9 cellular contexts compared by ENCODE assay signal in genomic region chr1:94105957-94106529, GRCh38. TPM values are rescaled to one million over a fixed set of nuclear protein-coding genes. Genes with fewer than 3 reads are reported as not detected.
A peak's percentile ranks its signal among the peaks of the same experiment; 100 is the strongest.
DNase-seq lines count a peak whose midpoint lies in the region; ATAC-seq, FAIRE-seq and TF ChIP-seq lines count a peak whose summit lies in the region.
"Had no signal": no experiment of that assay in that cellular context is flagged by ENCODE, and none has a peak within 500 bp of the region (broad histone marks: within the 10 kb centered on the region; RNA-seq: fewer than 3 reads in every experiment).

No MANE protein-coding gene starts in this region.

- DNase-seq in Right ventricle myocardium superior: no peak
- no peak for DNase-seq in right atrium auricular region (ENCODE audit: low spot score)
- no peak for DNase-seq in H1 (ENCODE audit: low read depth in 1 of 2, low spot score in 2 of 2)
- no peak for DNase-seq in type B pancreatic cell (ENCODE audit: extremely low spot score, unreplicated experiment)
- DNase-seq in hepatic stellate cell (ENCODE audit: low spot score): no peak
- no peak for DNase-seq in NCI-H2107 treated with DMSO at 0.1 percent for 48 hours (lab: John Stamatoyannopoulos, UW; ENCODE audit: unreplicated experiment)

- H3K36me3 ChIP-seq in right atrium auricular region (no peaks in the 10 kb centered on the region), HUES48 (ENCODE audit: control insufficient read depth, insufficient read depth, low read length) (no peaks in the 10 kb centered on the region), H1 (ENCODE audit: control insufficient read depth in 2 of 4, insufficient read depth in 4 of 4, low read length in 3 of 4) (no peaks in the 10 kb centered on the region)
- H3K36me3 ChIP-seq: Peyer's patch had no signal

- peak overlapping the region; percentile 68; the same call in 1 of the 2 replicates for H2BK12ac ChIP-seq in H1 (ENCODE audit: low read depth, low read length)

- no peaks in the 10 kb centered on the region for H3K27me3 Mint-ChIP-seq in type B pancreatic cell

- POLR2A ChIA-PET in H1 (lab: Charles Lee; ENCODE audit: partially characterized antibody): no interaction called here

- H3K4me3 Mint-ChIP-seq in type B pancreatic cell: peak overlapping the region; percentile 52

- H3K23ac ChIP-seq in H1 (ENCODE audit: insufficient read length): no peak overlapping the region

- H3K9ac ChIP-seq in HUES48 (ENCODE audit: low read depth, low read length) (no peak overlapping the region), H1 (replicated peaks in 1 of 4; ENCODE audit: extremely low read depth in 1 of 4, low read depth in 3 of 4, low read length in 3 of 4) (no peak overlapping the region)

- no peak overlapping the region for H4K91ac ChIP-seq in H1 (replicated peaks; ENCODE audit: insufficient read length, low read length)

- H3K27ac ChIP-seq in right atrium auricular region (no peak overlapping the region), HUES48 (ENCODE audit: low read depth, low read length) (peak overlapping the region; percentile 78), H1 (ENCODE audit: low read depth, low read length) (no peak overlapping the region)
- H3K27ac ChIP-seq: Peyer's patch had no signal

- H3K14ac ChIP-seq in H1 (ENCODE audit: insufficient read length): no peak overlapping the region

- H2BK15ac ChIP-seq in H1 (ENCODE audit: low read length): no peak overlapping the region

- H3K9me3 Mint-ChIP-seq in type B pancreatic cell: no peaks in the 10 kb centered on the region

- H3K27me3 ChIP-seq in right atrium auricular region: no peaks in the 10 kb centered on the region
- peaks cover 5% of the 10 kb centered on the region for H3K27me3 ChIP-seq in HUES48 (ENCODE audit: control insufficient read depth, insufficient read depth, low read length)
- H3K27me3 ChIP-seq in H1 (replicated peaks in 1 of 4; ENCODE audit: control insufficient read depth in 3 of 4, extremely low read depth in 1 of 4, insufficient read depth in 3 of 4, low read length in 3 of 4): peaks cover 0 to 5% (median 2%) of the 10 kb centered on the region in 4 experiments; a peak in 3 of 7 replicates
- H3K27me3 ChIP-seq: Peyer's patch had no signal

- CTCF ChIA-PET in H1 (lab: Charles Lee; ENCODE audit: partially characterized antibody): interaction anchor here (1.5 to 4.1 kb wide), 2 partner anchors 44 to 229 kb away, joined by 3 to 20 read pairs; no protein-coding TSS in a partner anchor

- FAIRE-seq in H1 (lab: Jason Lieb, UNC): no peak

- WGBS in H1 (ENCODE audit: extremely low coverage in 1 of 2, insufficient coverage in 1 of 2, insufficient read length in 1 of 2, insufficient replicate concordance in 2 of 2, low coverage in 1 of 2, low lambda C conversion rate in 2 of 2, missing lambda C conversion rate in 1 of 2), 2 experiments: 82% methylated on average over 9 of the region's 9 CpGs; no CpG with 5 or more reads in 1 of the 2 experiments

- H3K4me2 ChIP-seq in H1 (ENCODE audit: insufficient read depth in 1 of 2, low read depth in 2 of 2, low read length in 2 of 2): peak overlapping the region in 1 of 2 experiments; percentile 50; a peak in 1 of 4 replicates

- peak overlapping the region; percentile 52; the same call in 1 of the 2 replicates for H2AFZ ChIP-seq in H1 (ENCODE audit: low read length)

- H3K36me3 Mint-ChIP-seq in type B pancreatic cell: no peaks in the 10 kb centered on the region

- no peak for TF ChIP-seq POLR2A in H1 (IDR thresholded peaks at IDR 0.05; ENCODE audit: control extremely low read depth in 1 of 2, low read depth in 2 of 2, low read length in 2 of 2)

- H3K4me1 ChIP-seq in right atrium auricular region (no peaks in the 10 kb centered on the region), HUES48 (ENCODE audit: control insufficient read depth, insufficient read depth, low read length) (peaks cover 13% of the 10 kb centered on the region), H1 (replicated peaks in 1 of 4; ENCODE audit: control insufficient read depth in 3 of 4, insufficient read depth in 4 of 4, low read length in 3 of 4) (peaks cover 0 to 13% (median 7%) of the 10 kb centered on the region in 4 experiments; a peak in 6 of 7 replicates)
- H3K4me1 ChIP-seq: Peyer's patch had no signal

- H3K56ac ChIP-seq in H1 (replicated peaks; ENCODE audit: insufficient read length, low read depth, low read length): no peak overlapping the region

- no peak overlapping the region for H4K5ac ChIP-seq in H1 (ENCODE audit: insufficient read length, low read depth, low read length)

- no peak overlapping the region for H4K8ac ChIP-seq in H1 (ENCODE audit: extremely low read depth, insufficient read depth, low read length)

- peak overlapping the region; percentile 36 for H3K18ac ChIP-seq in H1 (ENCODE audit: extremely low read depth, low read length)

- ATAC-seq in Right ventricle myocardium superior (ENCODE audit: poor library complexity): peak; percentile 18
- ATAC-seq in HG02981 (IDR thresholded peaks at IDR 0.05; ENCODE audit: unreplicated experiment): no peak

- no peak for TF ChIP-seq RAD21 in H1 (IDR thresholded peaks at IDR 0.05 in 1 of 2, conservative IDR thresholded peaks at IDR 0.05 in 1 of 2; ENCODE audit: low read depth in 2 of 2, low read length in 2 of 2)

- H2BK20ac ChIP-seq in H1 (ENCODE audit: low read length): no peak overlapping the region; the same call in 1 of the 2 replicates

- intact Hi-C loops in Right ventricle myocardium superior (cut with DNase I): no loop called here

- no peaks in the 10 kb centered on the region for H4K20me1 ChIP-seq in H1 (replicated peaks in 1 of 2; ENCODE audit: control insufficient read depth in 1 of 2, insufficient read depth in 2 of 2, low read length in 2 of 2)

- peaks cover 51% of the 10 kb centered on the region for H3K4me1 Mint-ChIP-seq in type B pancreatic cell (ENCODE audit: unreplicated experiment)

- no peaks in the 10 kb centered on the region for H3K79me1 ChIP-seq in H1 (ENCODE audit: low read depth, low read length)

- H3K4ac ChIP-seq in H1 (replicated peaks; ENCODE audit: insufficient read length, low read depth, low read length): no peak overlapping the region

- no peak overlapping the region for H2BK120ac ChIP-seq in H1 (replicated peaks; ENCODE audit: low read depth, low read length)

- H3K79me2 ChIP-seq in H1 (ENCODE audit: control insufficient read depth in 1 of 2, insufficient read depth in 2 of 2, low read length in 2 of 2): no peaks in the 10 kb centered on the region

- H3K9me3 ChIP-seq in right atrium auricular region: no peaks in the 10 kb centered on the region
- no peaks in the 10 kb centered on the region for H3K9me3 ChIP-seq in HUES48 (ENCODE audit: control insufficient read depth, insufficient read depth, low read length)
- H3K9me3 ChIP-seq in H1 (ENCODE audit: insufficient read depth in 2 of 2, low read depth in 1 of 2, low read length in 1 of 2): no peaks in the 10 kb centered on the region
- H3K9me3 ChIP-seq: Peyer's patch had no signal

- H3K4me3 ChIP-seq in right atrium auricular region (no peak overlapping the region), HUES48 (ENCODE audit: low read depth, low read length) (no peak overlapping the region), H1 (ENCODE audit: extremely low read depth in 1 of 4, insufficient read depth in 2 of 4, low read depth in 3 of 4, low read length in 4 of 4) (peak overlapping the region in 1 of 4 experiments; percentile 14; a peak in 1 of 8 replicates)
- H3K4me3 ChIP-seq: Peyer's patch had no signal

- peak overlapping the region; percentile 96 for H3K27ac Mint-ChIP-seq in type B pancreatic cell

- no peak for TF ChIP-seq EP300 in H1 (IDR thresholded peaks at IDR 0.05; ENCODE audit: borderline replicate concordance in 1 of 2, low read depth in 2 of 2, low read length in 2 of 2)

- H3K23me2 ChIP-seq in H1 (ENCODE audit: low read depth, low read length): peaks cover 2% of the 10 kb centered on the region; the same call in 1 of the 2 replicates

- no peak overlapping the region for H2BK5ac ChIP-seq in H1 (ENCODE audit: low read depth, low read length)

- H2AK5ac ChIP-seq in H1 (ENCODE audit: low read depth, low read length): no peak overlapping the region

- TF ChIP-seq CTCF in right atrium auricular region (IDR thresholded peaks at IDR 0.05) (no peak), H1 (IDR thresholded peaks at IDR 0.05; ENCODE audit: control extremely low read depth in 1 of 3, insufficient read depth in 1 of 3, low read depth in 1 of 3, low read length in 3 of 3) (no peak), type B pancreatic cell (conservative IDR thresholded peaks at IDR 0.05) (no peak)

TF ChIP-seq in H1, 55 proteins besides CTCF, POLR2A, EP300 and RAD21:
- TF ChIP-seq KDM1A (IDR thresholded peaks at IDR 0.05; ENCODE audit: borderline replicate concordance, low read length): no peak
- no peak for TF ChIP-seq RXRA (IDR thresholded peaks at IDR 0.05; ENCODE audit: insufficient read depth, low read depth, low read length)
- TF ChIP-seq EZH2 (IDR thresholded peaks at IDR 0.05; ENCODE audit: low read depth, low read length, severe bottlenecking): no peak
- no peak for TF ChIP-seq ATF3 (IDR thresholded peaks at IDR 0.05; ENCODE audit: insufficient read depth, low read depth, low read length)
- no peak for TF ChIP-seq E2F6 (IDR thresholded peaks at IDR 0.05)
TF ChIP-seq in H1: peak in this region for 0.

RNA-seq across cellular contexts. Expression of gene ABCA4, which starts 14.9 kb away (rescaled TPM):
- total RNA-seq in Right ventricle myocardium superior: 0.08 TPM
- total RNA-seq in right atrium auricular region: under 1 TPM in 1 of 2 donors, not detected in 1; 0.51 TPM
- total RNA-seq in H1 (2021; fragmentation: NEBNext Ultra II Directional; extraction: Animal tissue kit (Norgen Biotek cat#: 25700)): not detected in 2 replicates
- 0.06 TPM in 2 replicates for polyA plus RNA-seq in H1 (2011; rRNA removed)
- 0.06 TPM for polyA plus RNA-seq in H1 (2011; cell fraction: cytosol; rRNA removed)
- polyA plus RNA-seq in H1 (2011; cell fraction: nucleus; rRNA removed): 0.50 TPM
- polyA plus RNA-seq in H1 (2012, experiment 1 of 2): 0.12 to 0.62 TPM (median 0.24 TPM) in 4 replicates
- not detected for polyA plus RNA-seq in H1 (2012, experiment 2 of 2)
- 0.06 TPM for polyA plus RNA-seq in H1 (2013, experiment 1 of 2)
- polyA plus RNA-seq in H1 (2013, experiment 2 of 2): 0.07 TPM
- polyA minus RNA-seq in H1 (2011; rRNA and poly(A)+ RNA removed): 0.02 and 0.03 TPM in 2 replicates
- polyA minus RNA-seq in H1 (2011; cell fraction: cytosol; rRNA and poly(A)+ RNA removed): not detected
- polyA minus RNA-seq in H1 (2011; cell fraction: nucleus; rRNA and poly(A)+ RNA removed): not detected
- total RNA-seq in type B pancreatic cell (ENCODE audit: low replicate concordance): 3.2 and 6.4 TPM in 2 replicates
